8 cellular contexts compared by ENCODE assay signal in the genomic region with DNA sequence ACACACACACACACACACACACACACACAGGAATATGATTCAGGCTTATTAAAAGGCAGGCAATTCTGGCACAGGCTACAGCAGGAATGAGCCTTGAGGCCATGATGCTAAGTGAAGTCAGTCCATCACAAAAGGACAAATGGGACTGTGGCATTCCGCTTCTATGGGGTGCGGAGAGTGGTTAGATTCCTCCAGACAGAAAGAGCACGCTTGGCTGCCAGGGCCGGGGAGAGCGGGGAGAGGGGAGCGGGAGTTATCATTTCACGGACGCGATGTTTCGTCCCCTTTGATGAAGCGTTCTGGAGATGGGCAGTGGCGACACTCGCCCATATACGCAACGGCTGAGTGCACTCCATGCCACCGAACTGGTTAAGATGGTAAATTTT. TPM values are rescaled to one million over a fixed set of nuclear protein-coding genes. Genes with fewer than 3 reads are reported as not detected.
A peak's percentile ranks its signal among the peaks of the same experiment; 100 is the strongest.
DNase-seq lines count a peak whose midpoint lies in the region; ATAC-seq and TF ChIP-seq lines count a peak whose summit lies in the region.

No MANE protein-coding gene starts in this region.

- no peaks in the 10 kb centered on the region for H3K9me3 ChIP-seq in neutrophil

- H3K4me1 Mint-ChIP-seq in activated T-helper 2 cell treated with anti-CD3 and anti-CD28 coated beads, Interferon-gamma antibody, Interleukin-2, Interleukin-4, amounts not matched to agents 10 μg/mL and 5 μg/mL and 100 μg/mL, durations not matched to agents 14 hours and 24 hours and 36 hours (ENCODE audit: low read depth), result peaks cover 10% of the 10 kb centered on the region
- no peaks in the 10 kb centered on the region for H3K4me1 Mint-ChIP-seq in glutamatergic neuron (ENCODE audit: low read depth, unreplicated experiment)

- TF ChIP-seq CTCF in GM12864 (IDR thresholded peaks at IDR 0.05; ENCODE audit: low read depth, low read length, missing control alignments), result no peak
- TF ChIP-seq CTCF in glutamatergic neuron (IDR thresholded peaks at IDR 0.05; ENCODE audit: partially characterized antibody, unreplicated experiment), result no peak
- no peak for TF ChIP-seq CTCF in neutrophil (IDR thresholded peaks at IDR 0.05)

- intact Hi-C loops in activated T-helper 2 cell treated with anti-CD3 and anti-CD28 coated beads, Interferon-gamma antibody, Interleukin-2, Interleukin-4, amounts not matched to agents 10 μg/mL and 5 μg/mL and 100 μg/mL, durations not matched to agents 14 hours and 24 hours and 36 hours (cut with micrococcal nuclease), result loop anchor here (1.0 to 10.0 kb wide), 4 partner anchors 99 to 617 kb away; no protein-coding TSS in a partner anchor

- ATAC-seq in HG03354 (IDR thresholded peaks at IDR 0.05; ENCODE audit: poor library complexity, severe bottlenecking, unreplicated experiment), result peak; percentile 28

- H3K4me3 ChIP-seq in GM12864 (ENCODE audit: low read depth, low read length) (peak overlapping the region; percentile 50; the same call in 1 of the 2 replicates), neutrophil (ENCODE audit: low read depth in 1 of 2, low read length in 1 of 2) (peak overlapping the region; percentile 46 to 66)

- no peaks in the 10 kb centered on the region for H3K36me3 Mint-ChIP-seq in activated T-helper 2 cell treated with anti-CD3 and anti-CD28 coated beads, Interferon-gamma antibody, Interleukin-2, Interleukin-4, amounts not matched to agents 10 μg/mL and 5 μg/mL and 100 μg/mL, durations not matched to agents 14 hours and 24 hours and 36 hours (ENCODE audit: low read depth)
- H3K36me3 Mint-ChIP-seq in glutamatergic neuron (ENCODE audit: unreplicated experiment), result no peaks in the 10 kb centered on the region

- peaks cover 28% of the 10 kb centered on the region for H3K27me3 Mint-ChIP-seq in activated T-helper 2 cell treated with anti-CD3 and anti-CD28 coated beads, Interferon-gamma antibody, Interleukin-2, Interleukin-4, amounts not matched to agents 10 μg/mL and 5 μg/mL and 100 μg/mL, durations not matched to agents 14 hours and 24 hours and 36 hours (ENCODE audit: low read depth)
- peaks cover 10% of the 10 kb centered on the region for H3K27me3 Mint-ChIP-seq in glutamatergic neuron (ENCODE audit: unreplicated experiment)

- H3K4me3 Mint-ChIP-seq in activated T-helper 2 cell treated with anti-CD3 and anti-CD28 coated beads, Interferon-gamma antibody, Interleukin-2, Interleukin-4, amounts not matched to agents 10 μg/mL and 5 μg/mL and 100 μg/mL, durations not matched to agents 14 hours and 24 hours and 36 hours (ENCODE audit: low read depth), result peak overlapping the region; percentile 73
- peak overlapping the region; percentile 89 for H3K4me3 Mint-ChIP-seq in glutamatergic neuron (ENCODE audit: unreplicated experiment)

- no peak overlapping the region for H3K27ac Mint-ChIP-seq in activated T-helper 2 cell treated with anti-CD3 and anti-CD28 coated beads, Interferon-gamma antibody, Interleukin-2, Interleukin-4, amounts not matched to agents 10 μg/mL and 5 μg/mL and 100 μg/mL, durations not matched to agents 14 hours and 24 hours and 36 hours
- H3K27ac Mint-ChIP-seq in glutamatergic neuron (ENCODE audit: unreplicated experiment), result no peak overlapping the region

- DNase-seq in 8988T, result peak; percentile 35
- no peak for DNase-seq in GM12864 (ENCODE audit: low read depth)
- DNase-seq in activated T-helper 2 cell treated with anti-CD3 and anti-CD28 coated beads, Interferon-gamma antibody, Interleukin-2, Interleukin-4, amounts not matched to agents 10 μg/mL and 5 μg/mL and 100 μg/mL, durations not matched to agents 14 hours and 24 hours and 36 hours (ENCODE audit: low spot score), result no peak
- DNase-seq in glutamatergic neuron, result peak; percentile 33
- no peak for DNase-seq in germinal center (ENCODE audit: low spot score)
- DNase-seq in NCI-H1048 (lab: John Stamatoyannopoulos, UW), result no peak

- peaks cover 32% of the 10 kb centered on the region for H3K27me3 ChIP-seq in neutrophil

- H3K9me3 Mint-ChIP-seq in activated T-helper 2 cell treated with anti-CD3 and anti-CD28 coated beads, Interferon-gamma antibody, Interleukin-2, Interleukin-4, amounts not matched to agents 10 μg/mL and 5 μg/mL and 100 μg/mL, durations not matched to agents 14 hours and 24 hours and 36 hours, result no peaks in the 10 kb centered on the region
- H3K9me3 Mint-ChIP-seq in glutamatergic neuron (ENCODE audit: unreplicated experiment), result no peaks in the 10 kb centered on the region

- no peak overlapping the region for H3K27ac ChIP-seq in neutrophil

- H3K36me3 ChIP-seq in neutrophil, result no peaks in the 10 kb centered on the region

- H3K4me1 ChIP-seq in neutrophil (ENCODE audit: control insufficient read depth in 1 of 2, insufficient read depth in 1 of 2, low read depth in 1 of 2, low read length in 1 of 2), result peaks cover 6 to 11% of the 10 kb centered on the region in 2 experiments

RNA-seq across cellular contexts. Expression of a gene that starts 58.5 kb away (rescaled TPM):
- total RNA-seq in activated T-helper 2 cell treated with anti-CD3 and anti-CD28 coated beads, Interferon-gamma antibody, Interleukin-2, Interleukin-4, amounts not matched to agents 10 μg/mL and 5 μg/mL and 100 μg/mL, durations not matched to agents 14 hours and 24 hours and 36 hours, result 3.0 and 3.7 TPM in 2 replicates
- total RNA-seq in glutamatergic neuron (ENCODE audit: unreplicated experiment), result 8.6 TPM

Comparison
In these comparisons a context has a peak if more than half of its experiments do, and no peak if none do; other contexts are left out.
1. DNase-seq: peak in 8988T (single experiment) and glutamatergic neuron (single experiment); none in GM12864 (single experiment), activated T-helper 2 cell treated with anti-CD3 and anti-CD28 coated beads, Interferon-gamma antibody, Interleukin-2, Interleukin-4, amounts not matched to agents 10 μg/mL and 5 μg/mL and 100 μg/mL, durations not matched to agents 14 hours and 24 hours and 36 hours (single experiment), germinal center (single experiment) and NCI-H1048 (single experiment).